ENCODE assay signal across 15 cellular contexts in the genomic region with DNA sequence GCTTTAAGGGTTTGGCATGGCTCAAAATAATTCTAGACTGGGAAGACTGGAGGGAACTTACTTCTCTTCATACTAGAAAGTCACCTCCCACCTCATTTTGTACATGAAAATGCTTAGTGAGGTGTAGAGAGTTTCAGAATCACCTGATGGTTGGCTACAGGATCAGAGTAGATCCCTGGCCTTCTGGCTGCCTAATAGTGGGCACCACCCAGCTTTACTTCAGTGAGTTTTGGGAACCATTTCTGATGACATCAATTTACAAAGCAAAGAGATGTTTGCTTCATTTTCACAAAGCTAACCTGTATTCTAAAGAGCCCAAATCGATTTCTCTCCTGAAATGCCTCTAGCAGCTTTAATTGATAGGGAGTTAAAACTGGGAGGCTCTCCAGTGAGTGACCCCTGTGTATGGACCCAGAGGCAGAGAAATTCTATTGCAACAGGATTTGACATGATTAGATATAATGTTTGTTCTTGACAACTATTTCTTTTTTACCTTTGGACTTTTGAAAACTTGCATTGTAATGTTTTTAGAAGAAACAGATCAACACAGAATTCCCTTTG.
DNase-seq lines count a peak whose midpoint lies in the region; ATAC-seq and TF ChIP-seq lines count a peak whose summit lies in the region.
"Had no signal": no experiment of that assay in that cellular context is flagged by ENCODE, and none has a peak within 500 bp of the region (broad histone marks: within the 10 kb centered on the region; RNA-seq: fewer than 3 reads in every experiment).

No MANE protein-coding gene starts in this region.

- peaks cover 7% of the 10 kb centered on the region for H3K36me3 ChIP-seq in CD8-positive, alpha-beta T cell (ENCODE audit: insufficient read depth, low read length)
- H3K36me3 ChIP-seq in IMR-90 (ENCODE audit: control insufficient read depth, insufficient read depth, low read length) (peaks cover 6% of the 10 kb centered on the region; the same call in 1 of the 2 replicates), mesenchymal stem cell (ENCODE audit: control insufficient read depth in 1 of 2, insufficient read depth in 2 of 2, low read depth in 1 of 2, low read length in 2 of 2) (peaks cover 10 to 19% of the 10 kb centered on the region in 2 experiments), psoas muscle (ENCODE audit: insufficient read depth in 1 of 2, low read depth in 1 of 2) (peaks cover 0 to 42% of the 10 kb centered on the region in 2 donors)

- no peak overlapping the region for H2BK20ac ChIP-seq in IMR-90 (ENCODE audit: low read depth, low read length)

- H3K18ac ChIP-seq in IMR-90 (ENCODE audit: low read depth, low read length) (no peak overlapping the region), mesenchymal stem cell (ENCODE audit: low read depth in 1 of 2, low read length in 2 of 2) (no peak overlapping the region)

- peaks cover 0 to 3% of the 10 kb centered on the region in 2 experiments; a peak in 1 of 4 replicates for H3K79me1 ChIP-seq in IMR-90 (ENCODE audit: low read depth in 1 of 2, low read length in 2 of 2)
- no peaks in the 10 kb centered on the region for H3K79me1 ChIP-seq in mesenchymal stem cell (replicated peaks; ENCODE audit: low read length, poor library complexity, severe bottlenecking)

- no peak overlapping the region for H3K14ac ChIP-seq in IMR-90 (replicated peaks; ENCODE audit: low read depth, low read length)
- H3K14ac ChIP-seq in mesenchymal stem cell (ENCODE audit: low read length in 2 of 2): no peak overlapping the region

- no peaks in the 10 kb centered on the region for H3K27me3 ChIP-seq in CD8-positive, alpha-beta T cell (ENCODE audit: insufficient read depth, low read length)
- H3K27me3 ChIP-seq in IMR-90 (ENCODE audit: control insufficient read depth, insufficient read depth, low read length) (no peaks in the 10 kb centered on the region), foreskin keratinocyte (no peaks in the 10 kb centered on the region), mesenchymal stem cell (ENCODE audit: control insufficient read depth in 1 of 2, insufficient read depth in 1 of 2, low read length in 2 of 2) (no peaks in the 10 kb centered on the region), psoas muscle (ENCODE audit: insufficient read depth in 3 of 3, low read length in 2 of 3) (no peaks in the 10 kb centered on the region)
- H3K27me3 ChIP-seq: BLaER1 treated with 17β-estradiol and CSF1 and Interleukin-3, amounts not matched to agents 10 nM and 100 nM had no signal

- H2BK5ac ChIP-seq in IMR-90 (ENCODE audit: low read depth, low read length, poor library complexity, severe bottlenecking) (no peak overlapping the region), mesenchymal stem cell (ENCODE audit: low read depth, low read length, poor library complexity, severe bottlenecking) (no peak overlapping the region)

- H2AFZ ChIP-seq in IMR-90 (replicated peaks; ENCODE audit: low read length, poor library complexity): no peak overlapping the region
- no peak overlapping the region for H2AFZ ChIP-seq in mesenchymal stem cell (ENCODE audit: low read depth, low read length)
- H2AFZ ChIP-seq: GM23248 had no signal

- no peak overlapping the region for H3K4me3 ChIP-seq in CD8-positive, alpha-beta T cell (ENCODE audit: low read depth, low read length)
- H3K4me3 ChIP-seq in IMR-90 (ENCODE audit: insufficient read depth, low read depth, low read length) (no peak overlapping the region), mesenchymal stem cell (ENCODE audit: insufficient read depth in 1 of 2, low read depth in 1 of 2, low read length in 2 of 2) (no peak overlapping the region), psoas muscle (no peak overlapping the region)
- H3K4me3 ChIP-seq: BLaER1 treated with 17β-estradiol and CSF1 and Interleukin-3, amounts not matched to agents 10 nM and 100 nM; GM23248 had no signal

- no peak for TF ChIP-seq RAD21 in IMR-90 (IDR thresholded peaks at IDR 0.05; ENCODE audit: low read length)

- dilution Hi-C loops in IMR-90 (cut with HindIII; ENCODE audit: low sequenced_read_pairs, unreplicated experiment): no loop called here

- no peak overlapping the region for H3K56ac ChIP-seq in IMR-90 (ENCODE audit: extremely low read depth, insufficient read depth, low read length)

- no peaks in the 10 kb centered on the region for H3K4me1 Mint-ChIP-seq in CD8-positive, alpha-beta T cell (ENCODE audit: low read depth)
- H3K4me1 Mint-ChIP-seq in activated CD4-positive, alpha-beta memory T cell treated with anti-CD3 and anti-CD28 coated beads, Interleukin-2, amount 10 ng/mL, durations not matched to agents 7 days and 5 days: peaks cover 20% of the 10 kb centered on the region

- no peak for DNase-seq in CD8-positive, alpha-beta T cell
- DNase-seq in IMR-90 (no peak), foreskin keratinocyte (no peak), mesenchymal stem cell (no peak), psoas muscle (no peak), DMS79 (lab: John Stamatoyannopoulos, UW) (no peak)
- DNase-seq in activated CD4-positive, alpha-beta memory T cell treated with anti-CD3 and anti-CD28 coated beads, Interleukin-2, amount 10 ng/mL, durations not matched to agents 7 days and 5 days: no peak
- DNase-seq: ACHN; Calu3; CD4-positive, CD25-positive, alpha-beta regulatory T cell; DMS 273 treated with DMSO at 0.1 percent for 48 hours; GM23248 had no signal

- peaks cover 54% of the 10 kb centered on the region for H3K36me3 Mint-ChIP-seq in CD8-positive, alpha-beta T cell
- peaks cover 69% of the 10 kb centered on the region for H3K36me3 Mint-ChIP-seq in activated CD4-positive, alpha-beta memory T cell treated with anti-CD3 and anti-CD28 coated beads, Interleukin-2, amount 10 ng/mL, durations not matched to agents 7 days and 5 days (ENCODE audit: low read depth)

- H2BK120ac ChIP-seq in IMR-90 (ENCODE audit: low read depth, low read length) (no peak overlapping the region), mesenchymal stem cell (ENCODE audit: low read depth, low read length) (no peak overlapping the region)

- H3K9me3 Mint-ChIP-seq in CD8-positive, alpha-beta T cell: no peaks in the 10 kb centered on the region
- H3K9me3 Mint-ChIP-seq in activated CD4-positive, alpha-beta memory T cell treated with anti-CD3 and anti-CD28 coated beads, Interleukin-2, amount 10 ng/mL, durations not matched to agents 7 days and 5 days: no peaks in the 10 kb centered on the region
- H3K9me3 Mint-ChIP-seq: CD4-positive, CD25-positive, alpha-beta regulatory T cell had no signal

- peaks cover 30% of the 10 kb centered on the region for H3K9me1 ChIP-seq in IMR-90 (ENCODE audit: insufficient read depth, low read length)

- peak overlapping the region; percentile 6 for H3K27ac Mint-ChIP-seq in CD8-positive, alpha-beta T cell
- H3K27ac Mint-ChIP-seq in activated CD4-positive, alpha-beta memory T cell treated with anti-CD3 and anti-CD28 coated beads, Interleukin-2, amount 10 ng/mL, durations not matched to agents 7 days and 5 days: no peak overlapping the region
- H3K27ac Mint-ChIP-seq: CD4-positive, CD25-positive, alpha-beta regulatory T cell had no signal

- POLR2A ChIA-PET in CD8-positive, alpha-beta T cell (lab: Charles Lee): no interaction called here
- POLR2A ChIA-PET in IMR-90 (lab: Charles Lee; ENCODE audit: unreplicated experiment): no interaction called here
- POLR2A ChIA-PET in activated CD4-positive, alpha-beta memory T cell treated with anti-CD3 and anti-CD28 coated beads, Interleukin-2, amount 10 ng/mL, durations not matched to agents 7 days and 5 days (lab: Charles Lee): no interaction called here

- in situ Hi-C loops in IMR-90 (cut with MboI; ENCODE audit: low sequenced_read_pairs): no loop called here

- TF ChIP-seq POLR2A in IMR-90 (IDR thresholded peaks at IDR 0.05; ENCODE audit: low read depth, low read length): no peak

- H4K91ac ChIP-seq in IMR-90 (ENCODE audit: insufficient read depth, low read depth, low read length) (no peak overlapping the region), mesenchymal stem cell (ENCODE audit: low read length) (no peak overlapping the region)

- no peak overlapping the region for H3K4me2 ChIP-seq in IMR-90 (ENCODE audit: low read depth, low read length)
- no peak overlapping the region for H3K4me2 ChIP-seq in mesenchymal stem cell (ENCODE audit: low read length, poor library complexity, severe bottlenecking)
- H3K4me2 ChIP-seq: BLaER1 treated with 17β-estradiol and CSF1 and Interleukin-3, amounts not matched to agents 10 nM and 100 nM had no signal

- no peaks in the 10 kb centered on the region for H3K9me3 ChIP-seq in CD8-positive, alpha-beta T cell (ENCODE audit: low read length)
- H3K9me3 ChIP-seq in IMR-90 (ENCODE audit: control insufficient read depth, insufficient read depth, low read length) (no peaks in the 10 kb centered on the region), mesenchymal stem cell (ENCODE audit: control insufficient read depth, low read length) (no peaks in the 10 kb centered on the region), psoas muscle (no peaks in the 10 kb centered on the region)
- H3K9me3 ChIP-seq: BLaER1 treated with 17β-estradiol and CSF1 and Interleukin-3, amounts not matched to agents 10 nM and 100 nM had no signal

- no peak for ATAC-seq in CD8-positive, alpha-beta T cell
- ATAC-seq in IMR-90 (ENCODE audit: low read depth) (no peak), foreskin keratinocyte (no peak), psoas muscle (no peak)
- ATAC-seq: HCT116 had no signal

- H3K23ac ChIP-seq in IMR-90 (ENCODE audit: low read depth, low read length): no peak overlapping the region
- H3K23ac ChIP-seq in mesenchymal stem cell (ENCODE audit: low read length in 2 of 2): no peak overlapping the region

- H3K27me3 Mint-ChIP-seq in CD8-positive, alpha-beta T cell (ENCODE audit: low read depth): no peaks in the 10 kb centered on the region
- H3K27me3 Mint-ChIP-seq in activated CD4-positive, alpha-beta memory T cell treated with anti-CD3 and anti-CD28 coated beads, Interleukin-2, amount 10 ng/mL, durations not matched to agents 7 days and 5 days: no peaks in the 10 kb centered on the region
- H3K27me3 Mint-ChIP-seq: CD4-positive, CD25-positive, alpha-beta regulatory T cell had no signal

- no peak overlapping the region for H4K8ac ChIP-seq in IMR-90 (ENCODE audit: low read depth in 2 of 2, low read length in 2 of 2)
- no peak overlapping the region for H4K8ac ChIP-seq in mesenchymal stem cell (ENCODE audit: low read length)

- H2AK5ac ChIP-seq in IMR-90 (ENCODE audit: low read depth, low read length): 0 out of 2 replicates have a peak overlapping the region, but pooled peaks have one; percentile 24
- H2AK5ac ChIP-seq in mesenchymal stem cell (ENCODE audit: low read length, severe bottlenecking): no peak overlapping the region

- CTCF ChIA-PET in CD8-positive, alpha-beta T cell (lab: Charles Lee): no interaction called here
- CTCF ChIA-PET in IMR-90 (lab: Yijun Ruan, JAX): no interaction called here
- CTCF ChIA-PET in activated CD4-positive, alpha-beta memory T cell treated with anti-CD3 and anti-CD28 coated beads, Interleukin-2, amount 10 ng/mL, durations not matched to agents 7 days and 5 days (lab: Charles Lee): no interaction called here

- H2AK9ac ChIP-seq in IMR-90 (replicated peaks; ENCODE audit: low read depth, low read length, poor library complexity): no peak overlapping the region

- H3K4ac ChIP-seq in IMR-90 (ENCODE audit: low read depth, low read length) (peak overlapping the region; percentile 40; the same call in 1 of the 2 replicates), mesenchymal stem cell (ENCODE audit: low read depth in 1 of 2, low read length in 2 of 2) (no peak overlapping the region)

- intact Hi-C loops in CD8-positive, alpha-beta T cell (cut with DNase I, micrococcal nuclease): no loop called here
- intact Hi-C loops in IMR-90 (cut with micrococcal nuclease): loop anchor here (2.0 kb wide), 1 partner anchor 32 kb away; no protein-coding TSS in a partner anchor
- intact Hi-C loops in psoas muscle (cut with DNase I): no loop called here

- no peaks in the 10 kb centered on the region for H4K20me1 ChIP-seq in IMR-90 (ENCODE audit: insufficient read depth, low read length)
- H4K20me1 ChIP-seq: BLaER1 treated with 17β-estradiol and CSF1 and Interleukin-3, amounts not matched to agents 10 nM and 100 nM had no signal

- H3K9ac ChIP-seq in IMR-90 (ENCODE audit: low read depth, low read length): no peak overlapping the region
- peak overlapping the region; percentile 72 for H3K9ac ChIP-seq in mesenchymal stem cell (ENCODE audit: low read length)
- H3K9ac ChIP-seq: BLaER1 treated with 17β-estradiol and CSF1 and Interleukin-3, amounts not matched to agents 10 nM and 100 nM had no signal

- BruUV-seq in IMR-90 (replicated peaks; lab: Mats Ljungman, UMichigan): no TSS peak

- H2BK12ac ChIP-seq in mesenchymal stem cell (ENCODE audit: low read length in 2 of 2): no peak overlapping the region

- no peak overlapping the region for H4K5ac ChIP-seq in IMR-90 (ENCODE audit: low read depth, low read length)

- no CpG with 5 or more reads among the region's 1 CpG for WGBS in IMR-90 (ENCODE audit: extremely low coverage in 2 of 2, insufficient read length in 1 of 2), 2 experiments
- WGBS in mesenchymal stem cell: 90% methylated on average over 1 of the region's 1 CpG
- 81 to 95% (median 92%) methylated on average over 1 of the region's 1 CpG for WGBS in psoas muscle, 3 donors

- H3K27ac ChIP-seq in CD8-positive, alpha-beta T cell (ENCODE audit: low read depth, low read length): no peak overlapping the region
- H3K27ac ChIP-seq in IMR-90 (ENCODE audit: insufficient read depth, low read length): no peak overlapping the region
- H3K27ac ChIP-seq in foreskin keratinocyte: peak overlapping the region; percentile 15
- H3K27ac ChIP-seq in mesenchymal stem cell (ENCODE audit: low read length, poor library complexity, severe bottlenecking): no peak overlapping the region
- H3K27ac ChIP-seq in psoas muscle: no peak overlapping the region
- H3K27ac ChIP-seq: BLaER1 treated with 17β-estradiol and CSF1 and Interleukin-3, amounts not matched to agents 10 nM and 100 nM; HL-60 had no signal

- no peak for TF ChIP-seq CTCF in CD8-positive, alpha-beta T cell (IDR thresholded peaks at IDR 0.05)
- TF ChIP-seq CTCF in IMR-90 (conservative IDR thresholded peaks at IDR 0.05; ENCODE audit: low read depth, low read length) (no peak), foreskin keratinocyte (conservative IDR thresholded peaks at IDR 0.05) (no peak), psoas muscle (IDR thresholded peaks at IDR 0.05) (no peak)

- H2BK15ac ChIP-seq in IMR-90 (ENCODE audit: low read depth, low read length): no peak overlapping the region
- no peak overlapping the region for H2BK15ac ChIP-seq in mesenchymal stem cell (ENCODE audit: low read depth, poor library complexity, severe bottlenecking)

- no peaks in the 10 kb centered on the region for H3K4me1 ChIP-seq in CD8-positive, alpha-beta T cell (ENCODE audit: insufficient read depth, low read length)
- peaks cover 20% of the 10 kb centered on the region for H3K4me1 ChIP-seq in IMR-90 (ENCODE audit: control insufficient read depth, insufficient read depth, low read length)
- no peaks in the 10 kb centered on the region for H3K4me1 ChIP-seq in foreskin keratinocyte
- peaks cover 3% of the 10 kb centered on the region for H3K4me1 ChIP-seq in mesenchymal stem cell (ENCODE audit: control insufficient read depth, insufficient read depth, low read depth, low read length)
- no peaks in the 10 kb centered on the region for H3K4me1 ChIP-seq in psoas muscle

- no peak overlapping the region for H3K4me3 Mint-ChIP-seq in CD8-positive, alpha-beta T cell
- H3K4me3 Mint-ChIP-seq in activated CD4-positive, alpha-beta memory T cell treated with anti-CD3 and anti-CD28 coated beads, Interleukin-2, amount 10 ng/mL, durations not matched to agents 7 days and 5 days: no peak overlapping the region
- H3K4me3 Mint-ChIP-seq: CD4-positive, CD25-positive, alpha-beta regulatory T cell had no signal
